11 cellular contexts compared by ENCODE assay signal in genomic region chr17:7438656-7439460, GRCh38. TPM values are rescaled to one million over a fixed set of nuclear protein-coding genes. Genes with fewer than 3 reads are reported as not detected.
DNase-seq lines count a peak whose midpoint lies in the region; ATAC-seq and TF ChIP-seq lines count a peak whose summit lies in the region.
"Had no signal": no experiment of that assay in that cellular context is flagged by ENCODE, and none has a peak within 500 bp of the region (broad histone marks: within the 10 kb centered on the region; RNA-seq: fewer than 3 reads in every experiment).

No MANE protein-coding gene starts in this region.

- no peaks in the 10 kb centered on the region for H3K9me3 Mint-ChIP-seq in activated CD4-positive, alpha-beta memory T cell treated with anti-CD3 and anti-CD28 coated beads for 36 hours

- H3K9me3 ChIP-seq in SK-N-SH, result no peaks in the 10 kb centered on the region
- no peaks in the 10 kb centered on the region for H3K9me3 ChIP-seq in right cardiac atrium (ENCODE audit: control insufficient read depth, low read length)
- H3K9me3 ChIP-seq in skeletal muscle satellite cell (replicated peaks; ENCODE audit: low read length), result no peaks in the 10 kb centered on the region

- H3K9ac ChIP-seq in SK-N-SH, result no peak overlapping the region
- H3K9ac ChIP-seq in skeletal muscle satellite cell (ENCODE audit: low read depth, low read length), result no peak overlapping the region

- peak overlapping the region; percentile 95 for H3K4me2 ChIP-seq in SK-N-SH
- H3K4me2 ChIP-seq in skeletal muscle satellite cell (ENCODE audit: low read length), result peak overlapping the region; percentile 90

- POLR2A ChIA-PET in SK-N-SH (lab: Yijun Ruan, JAX), result interaction anchor here (1.6 to 3.3 kb wide), 4 partner anchors 35 to 122 kb away, joined by 5 to 19 read pairs (median 11); partner anchors contain the start of genes POLR2A and TMEM256
- POLR2A ChIA-PET in activated CD4-positive, alpha-beta memory T cell treated with anti-CD3 and anti-CD28 coated beads for 36 hours (lab: Charles Lee), result interaction anchor here (0.9 kb wide), 1 partner anchor 83 kb away, joined by 4 read pairs; no protein-coding TSS in a partner anchor

- TF ChIP-seq EP300 in SK-N-SH (IDR thresholded peaks at IDR 0.05; ENCODE audit: borderline replicate concordance in 1 of 2, low read depth in 1 of 2, low read length in 1 of 2), result no peak

- H3K27ac ChIP-seq in SK-N-SH (ENCODE audit: low read depth in 2 of 2, low read length in 1 of 2) (peak overlapping the region in 1 of 2 experiments; percentile 97; a peak in 1 of 4 replicates), right cardiac atrium (ENCODE audit: low read length) (peak overlapping the region; percentile 77)

- no peak overlapping the region for H3K27ac Mint-ChIP-seq in activated CD4-positive, alpha-beta memory T cell treated with anti-CD3 and anti-CD28 coated beads for 36 hours

- H3K27me3 ChIP-seq in SK-N-SH (ENCODE audit: insufficient read depth) (no peaks in the 10 kb centered on the region), right cardiac atrium (ENCODE audit: control insufficient read depth, insufficient read depth) (no peaks in the 10 kb centered on the region), skeletal muscle satellite cell (ENCODE audit: control insufficient read depth, insufficient read depth, low read length) (peaks cover 9% of the 10 kb centered on the region)

- peak overlapping the region; percentile 66 for H3K4me3 Mint-ChIP-seq in activated CD4-positive, alpha-beta memory T cell treated with anti-CD3 and anti-CD28 coated beads for 36 hours

- intact Hi-C loops in activated CD4-positive, alpha-beta memory T cell treated with anti-CD3 and anti-CD28 coated beads for 36 hours (cut with micrococcal nuclease), result loop anchor here (5.0 to 10.0 kb wide), 3 partner anchors 107 to 686 kb away; partner anchors contain the start of genes CTDNEP1, ELP5 and HES7
- intact Hi-C loops in right cardiac atrium (cut with DNase I), result loop anchor here (5.0 to 10.0 kb wide), 5 partner anchors 38 to 126 kb away; partner anchors contain the start of genes TMEM95 (in 3 of the 4), KCTD11 (in 2 of the 4), ZBTB4 (in 2 of the 4) and SENP3 (in 1 of the 4)

- H3K27me3 Mint-ChIP-seq in activated CD4-positive, alpha-beta memory T cell treated with anti-CD3 and anti-CD28 coated beads for 36 hours, result peaks cover 38% of the 10 kb centered on the region

- H3K9me2 ChIP-seq in SK-N-SH, result no peaks in the 10 kb centered on the region

- ATAC-seq in SK-N-SH treated with all-trans-retinoic acid at 6 μM for 48 hours, result no peak
- no peak for ATAC-seq in right cardiac atrium
- ATAC-seq in GM21717 (IDR thresholded peaks at IDR 0.05; ENCODE audit: unreplicated experiment), result no peak

- CTCF ChIA-PET in SK-N-SH (lab: Yijun Ruan, JAX), result interaction anchor here (0.9 to 3.9 kb wide), 6 partner anchors 18 to 122 kb away, joined by 3 to 27 read pairs (median 13); partner anchors contain the start of genes POLR2A, SENP3 and TMEM95
- CTCF ChIA-PET in activated CD4-positive, alpha-beta memory T cell treated with anti-CD3 and anti-CD28 coated beads for 36 hours (lab: Charles Lee), result interaction anchor here (1.7 to 5.0 kb wide), 5 partner anchors 16 to 123 kb away, joined by 7 to 71 read pairs (median 54); partner anchors contain the start of genes SENP3, TMEM95 and ZBTB4

- WGBS in SK-N-SH (ENCODE audit: low lambda C conversion rate), result 83% methylated on average over 11 of the region's 11 CpGs
- 42% methylated on average over 11 of the region's 11 CpGs for WGBS in right cardiac atrium

- H3K4me3 ChIP-seq in SK-N-SH (ENCODE audit: low read depth in 2 of 2, low read length in 1 of 2) (peak overlapping the region in 1 of 2 experiments; percentile 67; a peak in 1 of 4 replicates), right cardiac atrium (ENCODE audit: low read length) (peak overlapping the region; percentile 51), skeletal muscle satellite cell (ENCODE audit: low read length) (peak overlapping the region; percentile 29)

- no peaks in the 10 kb centered on the region for H4K20me1 ChIP-seq in SK-N-SH (ENCODE audit: insufficient read depth)

- peaks cover 6% of the 10 kb centered on the region for H3K36me3 Mint-ChIP-seq in activated CD4-positive, alpha-beta memory T cell treated with anti-CD3 and anti-CD28 coated beads for 36 hours

- DNase-seq in SK-N-SH, result no peak
- DNase-seq in activated CD4-positive, alpha-beta memory T cell treated with anti-CD3 and anti-CD28 coated beads for 36 hours, result no peak
- peak in 1 of 3 donors; percentile 10 for DNase-seq in right cardiac atrium
- no peak for DNase-seq in amygdala (lab: John Stamatoyannopoulos, UW)
- no peak for DNase-seq in NCI-H1048 (lab: John Stamatoyannopoulos, UW)

- no peak overlapping the region for H2AFZ ChIP-seq in SK-N-SH (ENCODE audit: low read depth)

- peaks cover 15% of the 10 kb centered on the region for H3F3A ChIP-seq in SK-N-SH (replicated peaks; ENCODE audit: insufficient read depth)

- H3K4me1 Mint-ChIP-seq in activated CD4-positive, alpha-beta memory T cell treated with anti-CD3 and anti-CD28 coated beads for 36 hours (ENCODE audit: low read depth), result peaks cover 43% of the 10 kb centered on the region

- H3K79me2 ChIP-seq in SK-N-SH (ENCODE audit: insufficient read depth), result peaks cover 7% of the 10 kb centered on the region; the same call in 1 of the 2 replicates

- no peak for TF ChIP-seq CTCF in SK-N-SH (IDR thresholded peaks at IDR 0.05)

- TF ChIP-seq RAD21 in SK-N-SH (IDR thresholded peaks at IDR 0.05; ENCODE audit: low read length), result no peak

- H3K4me1 ChIP-seq in SK-N-SH (ENCODE audit: control insufficient read depth in 1 of 2, insufficient read depth in 2 of 2, low read depth in 1 of 2, low read length in 1 of 2) (peaks cover 0 to 27% of the 10 kb centered on the region in 2 experiments; a peak in 1 of 4 replicates), right cardiac atrium (ENCODE audit: control insufficient read depth, insufficient read depth, low read length) (no peaks in the 10 kb centered on the region), skeletal muscle satellite cell (ENCODE audit: control insufficient read depth, insufficient read depth, low read length) (peaks cover 45% of the 10 kb centered on the region)

- H3K36me3 ChIP-seq in SK-N-SH (replicated peaks in 1 of 2; ENCODE audit: control insufficient read depth in 1 of 2, insufficient read depth in 2 of 2, low read length in 1 of 2) (peaks cover 0 to 4% of the 10 kb centered on the region in 2 experiments), skeletal muscle satellite cell (ENCODE audit: insufficient read depth, low read length) (no peaks in the 10 kb centered on the region)

TF ChIP-seq in SK-N-SH, 30 proteins besides CTCF, POLR2A, EP300 and RAD21 (continues in another document):
- TF ChIP-seq EZH2phosphoT487 (IDR thresholded peaks at IDR 0.05; ENCODE audit: borderline replicate concordance, low read depth) (no peak), FOXM1 (IDR thresholded peaks at IDR 0.05; ENCODE audit: low read depth) (no peak), FOXJ3 (CRISPR knock-in tag; IDR thresholded peaks at IDR 0.05) (no peak), YY1 (IDR thresholded peaks at IDR 0.05; ENCODE audit: low read depth) (no peak), RCOR1 (IDR thresholded peaks at IDR 0.05; ENCODE audit: low read length) (no peak)

TF ChIP-seq in SK-N-SH treated with all-trans-retinoic acid at 6 μM for 48 hours, 23 proteins besides CTCF, POLR2A, EP300 and RAD21:
- no peak for TF ChIP-seq ZNF70 (CRISPR knock-in tag; IDR thresholded peaks at IDR 0.05)
- no peak for TF ChIP-seq ZC3H10 (CRISPR knock-in tag; IDR thresholded peaks at IDR 0.05)
- TF ChIP-seq OSR1 (CRISPR knock-in tag; IDR thresholded peaks at IDR 0.05), result no peak

RNA-seq across cellular contexts. Expression of gene FGF11, which starts 0.5 kb away (rescaled TPM):
- 1.9 and 2.5 TPM in 2 replicates for polyA plus RNA-seq in SK-N-SH (2012; rRNA removed)
- 1.5 and 1.8 TPM in 2 replicates for polyA plus RNA-seq in SK-N-SH (2012; cell fraction: cytosol; rRNA removed)
- 7.9 and 11.0 TPM in 2 replicates for polyA plus RNA-seq in SK-N-SH (2012; cell fraction: nucleus; rRNA removed)
- 1 to 10 TPM; 1.0 to 2.1 TPM for total RNA-seq in activated CD4-positive, alpha-beta memory T cell treated with anti-CD3 and anti-CD28 coated beads for 36 hours
- total RNA-seq in right cardiac atrium, result 10 to 100 TPM; 13.9 to 34.8 (median 23.9) TPM
- 31.7 TPM for polyA plus RNA-seq in right cardiac atrium
- total RNA-seq in skeletal muscle satellite cell (2012; rRNA removed), result 0.25 and 2.4 TPM in 2 replicates
- total RNA-seq: A172 had no signal

RNA-seq across cellular contexts. Expression of gene TMEM102, which starts 3.6 kb away (rescaled TPM):
- polyA plus RNA-seq in SK-N-SH (2012; rRNA removed) (6.5 and 6.6 TPM in 2 replicates), right cardiac atrium (2.1 TPM)
- 2.7 and 4.3 TPM in 2 replicates for polyA plus RNA-seq in SK-N-SH (2012; cell fraction: cytosol; rRNA removed)
- 8.9 and 10.2 TPM in 2 replicates for polyA plus RNA-seq in SK-N-SH (2012; cell fraction: nucleus; rRNA removed)
- 10 to 100 TPM; 11.4 to 11.6 TPM for total RNA-seq in activated CD4-positive, alpha-beta memory T cell treated with anti-CD3 and anti-CD28 coated beads for 36 hours
- total RNA-seq in right cardiac atrium, result 1 to 10 TPM; 2.2 to 2.5 (median 2.3) TPM
- 1.0 and 1.7 TPM in 2 replicates for total RNA-seq in skeletal muscle satellite cell (2012; rRNA removed)

RNA-seq across cellular contexts. Expression of gene CHRNB1, which starts 6.0 kb away (rescaled TPM):
- polyA plus RNA-seq in SK-N-SH (2012; rRNA removed) (26.8 and 29.7 TPM in 2 replicates), right cardiac atrium (16.1 TPM)
- 26.0 and 28.7 TPM in 2 replicates for polyA plus RNA-seq in SK-N-SH (2012; cell fraction: cytosol; rRNA removed)
- polyA plus RNA-seq in SK-N-SH (2012; cell fraction: nucleus; rRNA removed), result 5.3 and 6.9 TPM in 2 replicates
- 1 to 10 TPM; 7.7 to 8.5 TPM for total RNA-seq in activated CD4-positive, alpha-beta memory T cell treated with anti-CD3 and anti-CD28 coated beads for 36 hours
- total RNA-seq in right cardiac atrium, result 10 to 100 TPM; 11.4 to 15.6 (median 13.1) TPM
- 2.3 and 7.2 TPM in 2 replicates for total RNA-seq in skeletal muscle satellite cell (2012; rRNA removed)

RNA-seq across cellular contexts. Expression of gene SPEM3, which starts 10.2 kb away (rescaled TPM):
- polyA plus RNA-seq in SK-N-SH (2012; rRNA removed) (not detected in 2 replicates), right cardiac atrium (not detected)
- not detected in 2 replicates for polyA plus RNA-seq in SK-N-SH (2012; cell fraction: cytosol; rRNA removed)
- polyA plus RNA-seq in SK-N-SH (2012; cell fraction: nucleus; rRNA removed), result not detected in 2 replicates
- not detected for total RNA-seq in activated CD4-positive, alpha-beta memory T cell treated with anti-CD3 and anti-CD28 coated beads for 36 hours
- total RNA-seq in right cardiac atrium, result not detected
- not detected in 2 replicates for total RNA-seq in skeletal muscle satellite cell (2012; rRNA removed)
- total RNA-seq: A172; mucosa of gallbladder; T-helper 1 cell treated with Interleukin-12 subunit alpha and Interleukin-12 subunit beta and Interleukin-4 antibody, amounts not matched to agents 30 ng/mL and 1 ng/mL, for 36 hours had no signal

RNA-seq across cellular contexts. Expression of gene SPEM2, which starts 13.4 kb away (rescaled TPM):
- polyA plus RNA-seq in SK-N-SH (2012; rRNA removed) (not detected in 2 replicates), right cardiac atrium (not detected)
- polyA plus RNA-seq in SK-N-SH (2012; cell fraction: cytosol; rRNA removed), result not detected in 2 replicates
- polyA plus RNA-seq in SK-N-SH (2012; cell fraction: nucleus; rRNA removed), result 0.09 and 0.11 TPM in 2 replicates
- not detected for total RNA-seq in activated CD4-positive, alpha-beta memory T cell treated with anti-CD3 and anti-CD28 coated beads for 36 hours
- not detected for total RNA-seq in right cardiac atrium
- total RNA-seq in skeletal muscle satellite cell (2012; rRNA removed), result not detected in 2 replicates
- total RNA-seq: A172; mucosa of gallbladder; T-helper 1 cell treated with Interleukin-12 subunit alpha and Interleukin-12 subunit beta and Interleukin-4 antibody, amounts not matched to agents 30 ng/mL and 1 ng/mL, for 36 hours had no signal

Comparison
In these comparisons a context has a peak if more than half of its experiments do, and no peak if none do; other contexts are left out.
1. RNA of gene FGF11, which starts 0.5 kb away (total RNA-seq): 13.9 to 34.8 TPM in right cardiac atrium; 1.0 to 2.1 TPM in activated CD4-positive, alpha-beta memory T cell treated with anti-CD3 and anti-CD28 coated beads for 36 hours; every median in the first group is over 4 times any median in the second.